ENCODE assay signal across 8 cellular contexts in genomic region chr2:55049794-55050132, GRCh38. TPM values are rescaled to one million over a fixed set of nuclear protein-coding genes. Genes with fewer than 3 reads are reported as not detected.
DNase-seq lines count a peak whose midpoint lies in the region; ATAC-seq and TF ChIP-seq lines count a peak whose summit lies in the region.

No MANE protein-coding gene starts in this region.

- no peaks in the 10 kb centered on the region for H3K27me3 ChIP-seq in RWPE2 (ENCODE audit: insufficient read depth, poor library complexity, severe bottlenecking)
- no peaks in the 10 kb centered on the region for H3K27me3 ChIP-seq in fibroblast of lung (ENCODE audit: control insufficient read depth, insufficient read depth, low read length)
- H3K27me3 ChIP-seq in rectal smooth muscle tissue (ENCODE audit: control insufficient read depth, insufficient read depth, low read length) = no peaks in the 10 kb centered on the region

- no peaks in the 10 kb centered on the region for H3K9me3 Mint-ChIP-seq in activated T-cell treated with anti-CD3 and anti-CD28 coated beads, Interleukin-2, amount 50 U/mL, for 4 hours

- peaks cover 38% of the 10 kb centered on the region for H3K4me1 ChIP-seq in RWPE2 (ENCODE audit: insufficient read depth, poor library complexity, severe bottlenecking)
- no peaks in the 10 kb centered on the region for H3K4me1 ChIP-seq in fibroblast of lung (ENCODE audit: control insufficient read depth, extremely low read depth, insufficient read depth, low read length)
- H3K4me1 ChIP-seq in rectal smooth muscle tissue (ENCODE audit: control insufficient read depth, insufficient read depth, low read length) = peaks cover 22% of the 10 kb centered on the region

- TF ChIP-seq CTCF in RWPE2 (IDR thresholded peaks at IDR 0.05; ENCODE audit: poor library complexity, severe bottlenecking) (no peak), fibroblast of lung (conservative IDR thresholded peaks at IDR 0.05 in 1 of 2, IDR thresholded peaks at IDR 0.05 in 1 of 2; ENCODE audit: low read depth in 1 of 2, low read length in 2 of 2) (no peak)

- H3K36me3 Mint-ChIP-seq in activated T-cell treated with anti-CD3 and anti-CD28 coated beads, Interleukin-2, amount 50 U/mL, for 4 hours (ENCODE audit: insufficient read depth) = no peaks in the 10 kb centered on the region

- H3K4me3 ChIP-seq in RWPE2 (ENCODE audit: severe bottlenecking) = peak overlapping the region; percentile 67
- peak overlapping the region; percentile 69 to 100 (median 89) for H3K4me3 ChIP-seq in fibroblast of lung (replicated peaks in 1 of 4; ENCODE audit: control extremely low read depth in 1 of 4, insufficient read depth in 1 of 4, low read depth in 3 of 4, low read length in 4 of 4)
- peak overlapping the region; percentile 97 for H3K4me3 ChIP-seq in rectal smooth muscle tissue (ENCODE audit: low read length)

- no peak for DNase-seq in activated T-cell treated with anti-CD3 and anti-CD28 coated beads, Interleukin-2, amount 50 U/mL, for 4 hours
- DNase-seq in activated T-cell treated with anti-CD3 and anti-CD28 coated beads, Interleukin-2, amount 50 U/mL, for 48 hours = no peak
- no peak for DNase-seq in RWPE2 (ENCODE audit: low spot score)
- no peak for DNase-seq in fibroblast of lung (ENCODE audit: low read depth in 2 of 2)
- DNase-seq in T1000 (lab: John Stamatoyannopoulos, UW) = no peak

- peak overlapping the region; percentile 100 for H3K4me3 Mint-ChIP-seq in activated T-cell treated with anti-CD3 and anti-CD28 coated beads, Interleukin-2, amount 50 U/mL, for 4 hours

- no peak overlapping the region for H3K4me2 ChIP-seq in fibroblast of lung (ENCODE audit: extremely low read depth, insufficient read depth, low read length)

- H3K79me2 ChIP-seq in fibroblast of lung (ENCODE audit: control insufficient read depth, insufficient read depth, low read length) = peaks cover 61% of the 10 kb centered on the region

- H3K27me3 Mint-ChIP-seq in activated T-cell treated with anti-CD3 and anti-CD28 coated beads, Interleukin-2, amount 50 U/mL, for 4 hours (ENCODE audit: low read depth) = no peaks in the 10 kb centered on the region

- H3K27ac ChIP-seq in RWPE2 (ENCODE audit: poor library complexity, severe bottlenecking) (peak overlapping the region; percentile 99), fibroblast of lung (ENCODE audit: insufficient read depth, low read length) (peak overlapping the region; percentile 97), rectal smooth muscle tissue (ENCODE audit: low read depth, low read length) (peak overlapping the region; percentile 96)

- H3K9me3 ChIP-seq in RWPE2 (ENCODE audit: severe bottlenecking) (no peaks in the 10 kb centered on the region), fibroblast of lung (ENCODE audit: control insufficient read depth, insufficient read depth, low read depth, low read length) (no peaks in the 10 kb centered on the region)

- no peak overlapping the region for H2AFZ ChIP-seq in fibroblast of lung (ENCODE audit: low read length)

- H3K36me3 ChIP-seq in RWPE2 (ENCODE audit: low read depth) (peaks cover 36% of the 10 kb centered on the region), fibroblast of lung (ENCODE audit: control insufficient read depth, insufficient read depth, low read length) (no peaks in the 10 kb centered on the region), rectal smooth muscle tissue (ENCODE audit: control insufficient read depth, insufficient read depth, low read length) (no peaks in the 10 kb centered on the region)

- peaks cover 64% of the 10 kb centered on the region for H3K4me1 Mint-ChIP-seq in activated T-cell treated with anti-CD3 and anti-CD28 coated beads, Interleukin-2, amount 50 U/mL, for 4 hours (ENCODE audit: low read depth)

- ATAC-seq in activated T-cell treated with anti-CD3 and anti-CD28 coated beads, Interleukin-2, amount 50 U/mL, for 4 hours = no peak
- ATAC-seq in RWPE2 (ENCODE audit: low read depth) = no peak
- ATAC-seq in GM18873 (IDR thresholded peaks at IDR 0.05; ENCODE audit: low FRiP score, unreplicated experiment) = no peak
- ATAC-seq in HG03442 (IDR thresholded peaks at IDR 0.05; ENCODE audit: unreplicated experiment) = no peak

- peak overlapping the region; percentile 83 for H3K9ac ChIP-seq in fibroblast of lung (ENCODE audit: insufficient read depth, low read length)
- H3K9ac ChIP-seq in rectal smooth muscle tissue (ENCODE audit: low read length) = peak overlapping the region; percentile 59

- peaks cover 14% of the 10 kb centered on the region for H4K20me1 ChIP-seq in fibroblast of lung (ENCODE audit: control insufficient read depth, extremely low read depth, insufficient read depth, low read length)

RNA-seq across cellular contexts. Expression of gene RTN4, which starts 0.5 kb away (rescaled TPM):
- total RNA-seq in activated T-cell treated with anti-CD3 and anti-CD28 coated beads, Interleukin-2, amount 50 U/mL, for 4 hours = 10 to 100 TPM; 71.4 to 75.9 (median 73.6) TPM
- total RNA-seq in fibroblast of lung = 238 and 560 TPM in 2 replicates
- polyA plus RNA-seq in fibroblast of lung = 1,270 and 1,326 TPM in 2 replicates
- polyA plus RNA-seq in fibroblast of lung (2012) = 760 and 795 TPM in 2 replicates
- 787 and 926 TPM in 2 replicates for polyA minus RNA-seq in fibroblast of lung (ENCODE audit: low replicate concordance)
